Comparison of ENCODE assay signal across 14 cellular contexts in genomic region chr18:76264073-76264472, GRCh38.
"Had no signal": no experiment of that assay in that cellular context is flagged by ENCODE, and none has a peak within 500 bp of the region (broad histone marks: within the 10 kb centered on the region; RNA-seq: fewer than 3 reads in every experiment).

No MANE protein-coding gene starts in this region.

- H3K4me3 Mint-ChIP-seq: activated CD8-positive, alpha-beta T cell treated with anti-CD3 and anti-CD28 coated beads, Interleukin-2, amount 10 ng/mL, durations not matched to agents 7 days and 5 days; activated T-cell treated with anti-CD3 and anti-CD28 coated beads, Interleukin-2, amount 50 U/mL, for 72 hours; central memory CD8-positive, alpha-beta T cell had no signal

- H3K9me3 Mint-ChIP-seq: activated naive CD4-positive, alpha-beta T cell treated with anti-CD3 and anti-CD28 coated beads, Interleukin-2, amount 50 U/mL, for 72 hours; activated T-cell treated with anti-CD3 and anti-CD28 coated beads, Interleukin-2, amount 50 U/mL, for 72 hours; central memory CD8-positive, alpha-beta T cell; immature natural killer cell had no signal

- H3K9me3 ChIP-seq: body of pancreas, tibial nerve had no signal

- H3K27ac ChIP-seq: body of pancreas had no signal

- H3K27me3 ChIP-seq: body of pancreas, tibial nerve had no signal

- H3K4me1 Mint-ChIP-seq: central memory CD8-positive, alpha-beta T cell; immature natural killer cell had no signal

- H3K4me3 ChIP-seq: body of pancreas, coronary artery, tibial nerve had no signal

- H3K36me3 ChIP-seq: tibial nerve had no signal

- DNase-seq: activated CD4-positive, alpha-beta T cell treated with anti-CD3 and anti-CD28 coated beads for 4 hours; activated CD8-positive, alpha-beta memory T cell treated with anti-CD3 and anti-CD28 coated beads, Interleukin-2, amount 50 U/mL, for 48 hours; activated CD8-positive, alpha-beta T cell treated with anti-CD3 and anti-CD28 coated beads, Interleukin-2, amount 10 ng/mL, durations not matched to agents 7 days and 5 days; activated gamma-delta T cell; activated T-cell treated with anti-CD3 and anti-CD28 coated beads, Interleukin-2, amount 50 U/mL, for 72 hours; body of pancreas; head of caudate nucleus; immature natural killer cell; T-helper 2 cell had no signal

- H3K36me3 Mint-ChIP-seq: activated naive CD4-positive, alpha-beta T cell treated with anti-CD3 and anti-CD28 coated beads, Interleukin-2, amount 50 U/mL, for 72 hours; immature natural killer cell had no signal

- H3K27ac Mint-ChIP-seq: activated CD8-positive, alpha-beta T cell treated with anti-CD3 and anti-CD28 coated beads, Interleukin-2, amount 10 ng/mL, durations not matched to agents 7 days and 5 days; activated naive CD4-positive, alpha-beta T cell treated with anti-CD3 and anti-CD28 coated beads, Interleukin-2, amount 50 U/mL, for 72 hours; activated T-cell treated with anti-CD3 and anti-CD28 coated beads, Interleukin-2, amount 50 U/mL, for 72 hours; immature natural killer cell had no signal

- H3K4me1 ChIP-seq: body of pancreas had no signal

- FAIRE-seq: frontal cortex had no signal
